18 cellular contexts compared by ENCODE assay signal in genomic region chr3:171295502-171296373, GRCh38.
DNase-seq lines count a peak whose midpoint lies in the region; ATAC-seq and TF ChIP-seq lines count a peak whose summit lies in the region.
"Had no signal": no experiment of that assay in that cellular context is flagged by ENCODE, and none has a peak within 500 bp of the region (broad histone marks: within the 10 kb centered on the region; RNA-seq: fewer than 3 reads in every experiment).

No MANE protein-coding gene starts in this region.

- H3K4me1 ChIP-seq in HCT116 (ENCODE audit: control insufficient read depth in 1 of 2, insufficient read depth in 2 of 2, low read length in 2 of 2) = peaks cover 10 to 20% of the 10 kb centered on the region in 2 experiments; a peak in 3 of 4 replicates
- no peaks in the 10 kb centered on the region for H3K4me1 ChIP-seq in endodermal cell (ENCODE audit: control insufficient read depth, insufficient read depth, low read length)
- H3K4me1 ChIP-seq: BE2C had no signal

- CTCF ChIA-PET in CD4-positive, alpha-beta T cell (lab: Charles Lee) = no interaction called here
- CTCF ChIA-PET in HCT116 (lab: Charles Lee) = no interaction called here

- WGBS in endodermal cell (ENCODE audit: insufficient coverage in 1 of 2, insufficient read length in 1 of 2), 2 experiments = 82 to 87% methylated on average over 4 to 5 of the region's 5 CpGs

- H3K36me3 Mint-ChIP-seq in CD4-positive, alpha-beta T cell (ENCODE audit: low read depth) = peaks cover 2% of the 10 kb centered on the region
- H3K36me3 Mint-ChIP-seq in endodermal cell (ENCODE audit: low read depth) = no peaks in the 10 kb centered on the region
- no peaks in the 10 kb centered on the region for H3K36me3 Mint-ChIP-seq in natural killer cell
- H3K36me3 Mint-ChIP-seq in activated CD4-positive, alpha-beta T cell treated with anti-CD3 and anti-CD28 coated beads, Interleukin-2, amount 10 ng/mL, durations not matched to agents 24 days and 14 days (ENCODE audit: low read depth) = peaks cover 37% of the 10 kb centered on the region

- H4K20me1 ChIP-seq in HCT116 (ENCODE audit: insufficient read depth) = no peaks in the 10 kb centered on the region

- H3K27me3 Mint-ChIP-seq in CD4-positive, alpha-beta T cell = no peaks in the 10 kb centered on the region
- no peaks in the 10 kb centered on the region for H3K27me3 Mint-ChIP-seq in endodermal cell (ENCODE audit: insufficient read depth)
- H3K27me3 Mint-ChIP-seq in natural killer cell (ENCODE audit: low read depth in 2 of 2) = no peaks in the 10 kb centered on the region
- no peaks in the 10 kb centered on the region for H3K27me3 Mint-ChIP-seq in activated CD4-positive, alpha-beta T cell treated with anti-CD3 and anti-CD28 coated beads, Interleukin-2, amount 10 ng/mL, durations not matched to agents 24 days and 14 days
- H3K27me3 Mint-ChIP-seq: activated CD4-positive, alpha-beta T cell treated with anti-CD3 and anti-CD28 coated beads, Interleukin-2, amount 10 ng/mL, durations not matched to agents 7 days and 5 days had no signal

- no peak overlapping the region for H3K27ac ChIP-seq in CD4-positive, alpha-beta T cell (ENCODE audit: low read depth, low read length)
- H3K27ac ChIP-seq in HCT116 (ENCODE audit: low read depth, low read length) (no peak overlapping the region; the same call in 1 of the 2 replicates), endodermal cell (ENCODE audit: low read depth, low read length) (peak overlapping the region; percentile 36)
- H3K27ac ChIP-seq: brain microvascular endothelial cell had no signal

- no peak for TF ChIP-seq CTCF in CD4-positive, alpha-beta T cell (IDR thresholded peaks at IDR 0.05)
- TF ChIP-seq CTCF in HCT116 (IDR thresholded peaks at IDR 0.05 in 2 of 3, conservative IDR thresholded peaks at IDR 0.05 in 1 of 3; ENCODE audit: borderline replicate concordance in 1 of 3, insufficient read depth in 1 of 3, low read depth in 2 of 3, low read length in 2 of 3) (no peak), endodermal cell (conservative IDR thresholded peaks at IDR 0.05) (no peak), natural killer cell (IDR thresholded peaks at IDR 0.05) (no peak)

- no peaks in the 10 kb centered on the region for H3K79me2 ChIP-seq in HCT116 (ENCODE audit: insufficient read depth, low read length)

- H3K27ac Mint-ChIP-seq in CD4-positive, alpha-beta T cell = peak overlapping the region; percentile 35
- H3K27ac Mint-ChIP-seq in endodermal cell = no peak overlapping the region
- H3K27ac Mint-ChIP-seq in natural killer cell = peak overlapping the region; percentile 57 to 71
- H3K27ac Mint-ChIP-seq in activated CD4-positive, alpha-beta T cell treated with anti-CD3 and anti-CD28 coated beads, Interleukin-2, amount 10 ng/mL, durations not matched to agents 24 days and 14 days = no peak overlapping the region
- H3K27ac Mint-ChIP-seq: activated CD4-positive, alpha-beta T cell treated with anti-CD3 and anti-CD28 coated beads, Interleukin-2, amount 10 ng/mL, durations not matched to agents 7 days and 5 days; activated T-helper 1 cell treated with anti-CD3 and anti-CD28 coated beads, Interleukin-12 subunit alpha, Interleukin-12 subunit beta, Interleukin-2, Interleukin-4 antibody, amounts not matched to agents 30 ng/mL and 10 ng/mL and 1 ng/mL, durations not matched to agents 14 hours and 24 hours and 36 hours had no signal

- DNase-seq in CD4-positive, alpha-beta T cell = no peak
- DNase-seq in HCT116 (ENCODE audit: low read depth, low spot score) (no peak), endodermal cell (no peak), natural killer cell (no peak), DMS153 treated with DMSO at 0.1 percent for 48 hours (lab: John Stamatoyannopoulos, UW; ENCODE audit: unreplicated experiment) (no peak)
- DNase-seq in activated CD4-positive, alpha-beta T cell treated with anti-CD3 and anti-CD28 coated beads, Interleukin-2, amount 10 ng/mL, durations not matched to agents 24 days and 14 days = no peak
- DNase-seq: activated CD4-positive, alpha-beta T cell treated with anti-CD3 and anti-CD28 coated beads, Interleukin-2, amount 10 ng/mL, durations not matched to agents 7 days and 5 days; BE2C; brain microvascular endothelial cell; glutamatergic neuron; mucosa of descending colon; NCI-H1436 treated with DMSO at 0.1 percent for 48 hours; NCI-H524 treated with DMSO at 0.1 percent for 48 hours; T-helper 9 cell had no signal

- H3K36me3 ChIP-seq in HCT116 (ENCODE audit: control insufficient read depth in 1 of 2, insufficient read depth in 2 of 2, low read length in 2 of 2) = no peaks in the 10 kb centered on the region
- no peaks in the 10 kb centered on the region for H3K36me3 ChIP-seq in endodermal cell (ENCODE audit: control insufficient read depth, insufficient read depth, low read length)
- H3K36me3 ChIP-seq: BE2C, brain microvascular endothelial cell had no signal

- POLR2A ChIA-PET in CD4-positive, alpha-beta T cell (lab: Charles Lee) = no interaction called here
- POLR2A ChIA-PET in HCT116 (lab: Charles Lee) = no interaction called here

- H2AFZ ChIP-seq in HCT116 (ENCODE audit: low read depth, low read length, poor library complexity, severe bottlenecking) = no peak overlapping the region

- H3K9ac ChIP-seq in HCT116 (ENCODE audit: low read length) (no peak overlapping the region), endodermal cell (ENCODE audit: extremely low read depth, low read length, poor library complexity, severe bottlenecking) (no peak overlapping the region)

- no peak for TF ChIP-seq RAD21 in HCT116 (IDR thresholded peaks at IDR 0.05; ENCODE audit: low read depth)

- no peak overlapping the region for H3K4me3 ChIP-seq in HCT116 (replicated peaks in 1 of 2; ENCODE audit: low read depth in 1 of 2, low read length in 2 of 2)
- no peak overlapping the region for H3K4me3 ChIP-seq in endodermal cell (ENCODE audit: low read length)
- H3K4me3 ChIP-seq: K562, mucosa of descending colon had no signal

- no peaks in the 10 kb centered on the region for H3K9me3 ChIP-seq in CD4-positive, alpha-beta T cell (ENCODE audit: control insufficient read depth, low read length)
- H3K9me3 ChIP-seq in HCT116 (ENCODE audit: control insufficient read depth in 1 of 2, insufficient read depth in 1 of 2, low read depth in 1 of 2, low read length in 2 of 2) (no peaks in the 10 kb centered on the region), endodermal cell (ENCODE audit: control insufficient read depth, low read length) (no peaks in the 10 kb centered on the region)
- H3K9me3 ChIP-seq: BE2C, mucosa of descending colon had no signal

- peaks cover 84% of the 10 kb centered on the region for H3K4me1 Mint-ChIP-seq in CD4-positive, alpha-beta T cell (ENCODE audit: low read depth)
- H3K4me1 Mint-ChIP-seq in endodermal cell (peaks cover 7% of the 10 kb centered on the region), natural killer cell (peaks cover 57 to 79% of the 10 kb centered on the region in 2 donors)
- peaks cover 34% of the 10 kb centered on the region for H3K4me1 Mint-ChIP-seq in activated CD4-positive, alpha-beta T cell treated with anti-CD3 and anti-CD28 coated beads, Interleukin-2, amount 10 ng/mL, durations not matched to agents 24 days and 14 days

- no peaks in the 10 kb centered on the region for H3K27me3 ChIP-seq in CD4-positive, alpha-beta T cell (ENCODE audit: control insufficient read depth, insufficient read depth, low read length)
- H3K27me3 ChIP-seq in HCT116 (ENCODE audit: insufficient read depth, low read length) (no peaks in the 10 kb centered on the region), endodermal cell (ENCODE audit: control insufficient read depth, insufficient read depth, low read length, poor library complexity, severe bottlenecking) (no peaks in the 10 kb centered on the region)
- H3K27me3 ChIP-seq: BE2C, brain microvascular endothelial cell had no signal

- no TSS peak for BruUV-seq in HCT116 (replicated peaks; lab: Mats Ljungman, UMichigan)

- no peaks in the 10 kb centered on the region for H3K9me3 Mint-ChIP-seq in CD4-positive, alpha-beta T cell
- H3K9me3 Mint-ChIP-seq in endodermal cell = no peaks in the 10 kb centered on the region
- H3K9me3 Mint-ChIP-seq in natural killer cell = no peaks in the 10 kb centered on the region
- peaks cover 6% of the 10 kb centered on the region for H3K9me3 Mint-ChIP-seq in activated CD4-positive, alpha-beta T cell treated with anti-CD3 and anti-CD28 coated beads, Interleukin-2, amount 10 ng/mL, durations not matched to agents 24 days and 14 days
- H3K9me3 Mint-ChIP-seq: activated T-helper 1 cell treated with anti-CD3 and anti-CD28 coated beads, Interleukin-12 subunit alpha, Interleukin-12 subunit beta, Interleukin-2, Interleukin-4 antibody, amounts not matched to agents 30 ng/mL and 10 ng/mL and 1 ng/mL, durations not matched to agents 14 hours and 24 hours and 36 hours had no signal

- H3K9me2 ChIP-seq in HCT116 (ENCODE audit: insufficient read depth) = no peaks in the 10 kb centered on the region

- H3K4me3 Mint-ChIP-seq in CD4-positive, alpha-beta T cell = no peak overlapping the region
- H3K4me3 Mint-ChIP-seq in endodermal cell (no peak overlapping the region), natural killer cell (peak overlapping the region; percentile 35)
- no peak overlapping the region for H3K4me3 Mint-ChIP-seq in activated CD4-positive, alpha-beta T cell treated with anti-CD3 and anti-CD28 coated beads, Interleukin-2, amount 10 ng/mL, durations not matched to agents 24 days and 14 days
- H3K4me3 Mint-ChIP-seq: activated CD4-positive, alpha-beta T cell treated with anti-CD3 and anti-CD28 coated beads, Interleukin-2, amount 10 ng/mL, durations not matched to agents 7 days and 5 days; activated T-helper 1 cell treated with anti-CD3 and anti-CD28 coated beads, Interleukin-12 subunit alpha, Interleukin-12 subunit beta, Interleukin-2, Interleukin-4 antibody, amounts not matched to agents 30 ng/mL and 10 ng/mL and 1 ng/mL, durations not matched to agents 14 hours and 24 hours and 36 hours had no signal

- H3K4me2 ChIP-seq in HCT116 (ENCODE audit: low read length) = peak overlapping the region; percentile 10; the same call in 1 of the 2 replicates

- no peak for TF ChIP-seq POLR2A in HCT116 (IDR thresholded peaks at IDR 0.05; ENCODE audit: borderline replicate concordance, extremely low read depth, insufficient read depth, insufficient read length)

- RAD21 ChIA-PET in HCT116 (lab: Charles Lee; ENCODE audit: low non-redundant PET in 1 of 2, low total read pairs in 2 of 2, uncharacterized antibody in 2 of 2, unreplicated experiment in 2 of 2) = no interaction called here

- intact Hi-C loops in CD4-positive, alpha-beta T cell (cut with DNase I, micrococcal nuclease) = no loop called here
- intact Hi-C loops in HCT116 (cut with micrococcal nuclease) = no loop called here
- intact Hi-C loops in natural killer cell (cut with micrococcal nuclease) = no loop called here
- intact Hi-C loops in activated CD4-positive, alpha-beta T cell treated with anti-CD3 and anti-CD28 coated beads, Interleukin-2, amount 10 ng/mL, durations not matched to agents 24 days and 14 days (cut with micrococcal nuclease) = no loop called here

- no peak for ATAC-seq in CD4-positive, alpha-beta T cell (ENCODE audit: poor library complexity)
- ATAC-seq in HCT116 = peak; percentile 49
- ATAC-seq in natural killer cell = no peak
- no peak for ATAC-seq in HG03442 (IDR thresholded peaks at IDR 0.05; ENCODE audit: unreplicated experiment)
- no peak for ATAC-seq in HG02938 (IDR thresholded peaks at IDR 0.05; ENCODE audit: unreplicated experiment)
- ATAC-seq: K562, mucosa of descending colon had no signal

TF ChIP-seq in HCT116, 20 proteins besides CTCF, POLR2A, EP300 and RAD21 (continues in another document):
- no peak for TF ChIP-seq ZNF274 (IDR thresholded peaks at IDR 0.05; ENCODE audit: low read depth, low read length)

Comparison
In these comparisons a context has a peak if more than half of its experiments do, and no peak if none do; other contexts are left out.
1. H3K27ac Mint-ChIP-seq: peak in CD4-positive, alpha-beta T cell (single experiment) and natural killer cell (2 of 2); none in endodermal cell (single experiment) and activated CD4-positive, alpha-beta T cell treated with anti-CD3 and anti-CD28 coated beads, Interleukin-2, amount 10 ng/mL, durations not matched to agents 24 days and 14 days (single experiment).